22 cellular contexts compared by ENCODE assay signal in the genomic region with DNA sequence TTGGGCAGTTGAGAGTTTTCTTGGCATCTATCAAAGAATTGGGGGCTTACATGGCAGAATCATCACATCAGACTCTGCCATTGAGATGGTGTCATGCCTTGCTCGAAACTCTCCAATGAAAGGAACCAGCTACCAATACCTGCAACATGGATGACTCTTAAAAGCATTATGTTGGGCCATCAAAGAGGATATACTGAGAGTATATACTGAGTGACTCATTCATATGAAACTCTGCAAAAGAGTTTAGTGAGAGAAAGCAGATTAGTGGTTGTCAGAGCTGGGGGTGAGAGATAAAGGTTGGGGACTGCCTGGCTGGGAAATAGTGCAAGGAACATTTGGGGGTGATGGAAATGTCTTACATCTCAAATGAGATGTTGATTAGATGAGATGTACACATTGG. TPM values are rescaled to one million over a fixed set of nuclear protein-coding genes. Genes with fewer than 3 reads are reported as not detected.
DNase-seq lines count a peak whose midpoint lies in the region; ATAC-seq and TF ChIP-seq lines count a peak whose summit lies in the region.
"Had no signal": no experiment of that assay in that cellular context is flagged by ENCODE, and none has a peak within 500 bp of the region (broad histone marks: within the 10 kb centered on the region; RNA-seq: fewer than 3 reads in every experiment).

No MANE protein-coding gene starts in this region.

- no peak overlapping the region for H3K9ac ChIP-seq in GM23248

- no peak overlapping the region for H3K4me3 ChIP-seq in GM23248
- H3K4me3 ChIP-seq in fibroblast of the aortic adventitia (ENCODE audit: low read depth, low read length), result no peak overlapping the region
- no peak overlapping the region for H3K4me3 ChIP-seq in prostate gland
- H3K4me3 ChIP-seq: GM12878, PC-9 had no signal

- no peak overlapping the region for H2AFZ ChIP-seq in GM23248
- H2AFZ ChIP-seq: PC-9 had no signal

- no peak for TF ChIP-seq CTCF in fibroblast of the aortic adventitia (IDR thresholded peaks at IDR 0.05; ENCODE audit: insufficient read depth, low read length)
- no peak for TF ChIP-seq CTCF in CD14-positive monocyte (IDR thresholded peaks at IDR 0.05)
- no peak for TF ChIP-seq CTCF in prostate gland (IDR thresholded peaks at IDR 0.05)

- H3K27ac ChIP-seq in GM23248 (no peak overlapping the region), prostate gland (no peak overlapping the region)
- H3K27ac ChIP-seq: PC-9, RWPE1 had no signal

- peak; percentile 69 for ATAC-seq in activated CD4-positive, alpha-beta T cell treated with anti-CD3 and anti-CD28 coated beads for 36 hours
- no peak for ATAC-seq in HG03097 (IDR thresholded peaks at IDR 0.05; ENCODE audit: low FRiP score, unreplicated experiment)
- ATAC-seq: GM12878 had no signal

- H3K4me3 Mint-ChIP-seq in activated CD4-positive, alpha-beta T cell treated with anti-CD3 and anti-CD28 coated beads for 36 hours, result no peak overlapping the region
- H3K4me3 Mint-ChIP-seq in CD14-positive monocyte, result no peak overlapping the region
- H3K4me3 Mint-ChIP-seq: HFFc6 had no signal

- no peak overlapping the region for H3K4me2 ChIP-seq in GM23248 (ENCODE audit: unreplicated experiment)
- H3K4me2 ChIP-seq: PC-9 had no signal

- 97 to 100% methylated on average over 1 of the region's 1 CpG for WGBS in GM23248 (ENCODE audit: low coverage in 1 of 2, low lambda C conversion rate in 2 of 2, missing lambda C conversion rate in 2 of 2), 2 experiments
- 86% methylated on average over 1 of the region's 1 CpG for WGBS in prostate gland

- peaks cover 16% of the 10 kb centered on the region for H3K4me1 ChIP-seq in GM23248 (ENCODE audit: insufficient read depth)
- no peaks in the 10 kb centered on the region for H3K4me1 ChIP-seq in prostate gland (replicated peaks)

- peaks cover 14% of the 10 kb centered on the region; the same call in 1 of the 2 replicates for H3F3A ChIP-seq in GM23248 (ENCODE audit: insufficient read depth)

- no peaks in the 10 kb centered on the region for H3K4me1 Mint-ChIP-seq in activated CD4-positive, alpha-beta T cell treated with anti-CD3 and anti-CD28 coated beads for 36 hours
- no peaks in the 10 kb centered on the region for H3K4me1 Mint-ChIP-seq in CD14-positive monocyte

- H3K36me3 ChIP-seq in GM23248 (ENCODE audit: low read depth), result no peaks in the 10 kb centered on the region
- H3K36me3 ChIP-seq in prostate gland, result no peaks in the 10 kb centered on the region

- no peaks in the 10 kb centered on the region for H3K9me3 Mint-ChIP-seq in activated CD4-positive, alpha-beta T cell treated with anti-CD3 and anti-CD28 coated beads for 36 hours (ENCODE audit: low read depth)
- peaks cover 0 to 2% (median 0%) of the 10 kb centered on the region in 7 donors for H3K9me3 Mint-ChIP-seq in CD14-positive monocyte

- H3K9me3 ChIP-seq in GM23248 (ENCODE audit: low read depth), result no peaks in the 10 kb centered on the region
- H3K9me3 ChIP-seq in prostate gland, result no peaks in the 10 kb centered on the region

- 0 out of 2 replicates have a peak, but pooled peaks cover 5% of the 10 kb centered on the region for H3K79me2 ChIP-seq in GM23248 (ENCODE audit: insufficient read depth)

- TF ChIP-seq POLR2A in prostate gland (IDR thresholded peaks at IDR 0.05), result no peak

- in situ Hi-C loops in GM23248 (cut with MboI), result no loop called here

- CTCF ChIA-PET in activated CD4-positive, alpha-beta T cell treated with anti-CD3 and anti-CD28 coated beads for 36 hours (lab: Charles Lee), result no interaction called here

- no peaks in the 10 kb centered on the region for H3K27me3 ChIP-seq in GM23248 (replicated peaks; ENCODE audit: insufficient read depth)
- H3K27me3 ChIP-seq in prostate gland (replicated peaks; ENCODE audit: insufficient read depth), result no peaks in the 10 kb centered on the region

- H3K9me2 ChIP-seq in GM23248 (ENCODE audit: insufficient read depth), result no peaks in the 10 kb centered on the region

- 0 out of 2 replicates have a peak, but pooled peaks cover 5% of the 10 kb centered on the region for H4K20me1 ChIP-seq in GM23248 (ENCODE audit: insufficient read depth)

- DNase-seq in activated CD4-positive, alpha-beta T cell treated with anti-CD3 and anti-CD28 coated beads for 36 hours, result no peak
- DNase-seq in activated CD4-positive, alpha-beta T cell treated with anti-CD3 and anti-CD28 coated beads, Interleukin-2, amount 50 U/mL, for 4 hours, result no peak
- DNase-seq in GM23248 (peak; percentile 37), SW480 (ENCODE audit: low spot score) (peak; percentile 11), fibroblast of the aortic adventitia (ENCODE audit: low read depth) (peak; percentile 6), CD14-positive monocyte (ENCODE audit: low spot score) (no peak), prostate gland (ENCODE audit: low spot score) (no peak)
- DNase-seq: 8988T, DMS 273 treated with DMSO at 0.1 percent for 48 hours, EL, H7, HFFc6, NCI-H1436, NCI-H1930, NCI-H226, NCI-H524 treated with DMSO at 0.1 percent for 48 hours, PC-9 had no signal

- peaks cover 13% of the 10 kb centered on the region for H3K27me3 Mint-ChIP-seq in activated CD4-positive, alpha-beta T cell treated with anti-CD3 and anti-CD28 coated beads for 36 hours
- H3K27me3 Mint-ChIP-seq in CD14-positive monocyte (ENCODE audit: low read depth in 3 of 3), result peaks cover 1 to 9% (median 8%) of the 10 kb centered on the region in 3 donors

- intact Hi-C loops in activated CD4-positive, alpha-beta T cell treated with anti-CD3 and anti-CD28 coated beads for 36 hours (cut with DNase I, micrococcal nuclease), result no loop called here
- intact Hi-C loops in CD14-positive monocyte (cut with micrococcal nuclease), result no loop called here
- intact Hi-C loops in prostate gland (cut with DNase I), result no loop called here

- no peaks in the 10 kb centered on the region for H3K36me3 Mint-ChIP-seq in activated CD4-positive, alpha-beta T cell treated with anti-CD3 and anti-CD28 coated beads for 36 hours (ENCODE audit: low read depth)
- no peaks in the 10 kb centered on the region for H3K36me3 Mint-ChIP-seq in CD14-positive monocyte

- POLR2A ChIA-PET in activated CD4-positive, alpha-beta T cell treated with anti-CD3 and anti-CD28 coated beads for 36 hours (lab: Charles Lee), result no interaction called here

- no peak overlapping the region for H3K27ac Mint-ChIP-seq in activated CD4-positive, alpha-beta T cell treated with anti-CD3 and anti-CD28 coated beads for 36 hours
- no peak overlapping the region for H3K27ac Mint-ChIP-seq in CD14-positive monocyte
- H3K27ac Mint-ChIP-seq: HFFc6 had no signal

RNA-seq across cellular contexts. Expression of a gene that starts 14.7 kb away (rescaled TPM):
- not detected for total RNA-seq in activated CD4-positive, alpha-beta T cell treated with anti-CD3 and anti-CD28 coated beads for 36 hours
- total RNA-seq in GM23248 (2014; rRNA removed; shearing (Covaris generic)), result not detected in 2 replicates
- polyA plus RNA-seq in GM23248 (2016; fragmentation: Nextera tagmentation; extraction: Ambion mirVana) (not detected in 2 replicates), CD14-positive monocyte (not detected)
- total RNA-seq in fibroblast of the aortic adventitia (ENCODE audit: low replicate concordance) (not detected in 2 replicates), prostate gland (10 to 100 TPM in 1 of 2 donors, not detected in 1; 25.1 TPM)
- total RNA-seq: GM12878, H7, HFFc6, MCF 10A, PC-9 had no signal
- polyA plus RNA-seq: AG04450, GM12878 had no signal

Comparison
In these comparisons a context has a peak if more than half of its experiments do, and no peak if none do; other contexts are left out.
1. DNase-seq: peak in GM23248 (single experiment), SW480 (single experiment) and fibroblast of the aortic adventitia (single experiment); none in activated CD4-positive, alpha-beta T cell treated with anti-CD3 and anti-CD28 coated beads for 36 hours (single experiment), activated CD4-positive, alpha-beta T cell treated with anti-CD3 and anti-CD28 coated beads, Interleukin-2, amount 50 U/mL, for 4 hours (0 of 2), CD14-positive monocyte (single experiment) and prostate gland (single experiment).